In the genomic region with DNA sequence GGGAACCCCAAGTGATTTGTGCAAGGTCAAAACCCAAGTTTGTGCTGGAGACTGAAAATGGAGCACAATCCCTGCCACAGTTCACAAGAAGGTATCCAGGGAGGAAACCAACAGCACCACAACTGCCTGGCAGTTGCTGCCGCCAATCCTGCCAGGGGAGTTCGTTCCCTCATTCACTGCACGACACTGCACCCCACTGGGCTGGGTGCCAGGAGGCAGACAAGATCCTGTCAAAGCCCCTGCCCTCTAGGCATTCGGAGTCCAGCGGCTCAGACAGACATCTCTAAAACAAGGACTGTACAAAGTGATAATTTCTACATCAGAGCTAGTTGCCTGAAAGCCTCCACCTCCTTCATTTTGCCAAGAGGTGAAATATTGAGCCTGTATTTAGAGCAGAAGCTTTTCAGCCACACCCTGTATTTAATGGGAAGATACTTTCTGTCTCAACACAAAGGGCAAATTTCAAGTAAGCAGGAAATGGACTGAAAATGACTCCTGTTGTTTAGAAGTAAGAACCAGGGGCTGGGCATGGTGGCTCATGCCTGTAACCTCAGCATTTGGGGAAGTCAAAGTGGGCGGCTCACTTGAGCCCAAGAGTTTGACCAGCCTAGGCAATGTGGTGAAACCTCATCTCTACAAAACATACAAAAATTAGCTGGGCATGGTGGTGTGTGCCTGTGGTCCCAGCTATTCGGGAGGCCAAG, we compare ENCODE assay signal across 15 cellular contexts.
A peak's percentile ranks its signal among the peaks of the same experiment; 100 is the strongest.
DNase-seq lines count a peak whose midpoint lies in the region; ATAC-seq lines count a peak whose summit lies in the region.
"Had no signal": no experiment of that assay in that cellular context is flagged by ENCODE, and none has a peak within 500 bp of the region (broad histone marks: within the 10 kb centered on the region; RNA-seq: fewer than 3 reads in every experiment).

No MANE protein-coding gene starts in this region.

- no peaks in the 10 kb centered on the region for H3K4me1 Mint-ChIP-seq in activated T-cell treated with anti-CD3 and anti-CD28 coated beads, Interleukin-2, amount 50 U/mL, for 4 hours (ENCODE audit: low read depth)

- no peak for ATAC-seq in activated T-cell treated with anti-CD3 and anti-CD28 coated beads, Interleukin-2, amount 50 U/mL, for 4 hours
- ATAC-seq in GM19035 (IDR thresholded peaks at IDR 0.05; ENCODE audit: unreplicated experiment) = no peak

- no peak overlapping the region for H3K4me3 Mint-ChIP-seq in activated T-cell treated with anti-CD3 and anti-CD28 coated beads, Interleukin-2, amount 50 U/mL, for 4 hours
- H3K4me3 Mint-ChIP-seq: activated naive CD4-positive, alpha-beta T cell treated with anti-CD3 and anti-CD28 coated beads for 36 hours had no signal

- H3K9me3 Mint-ChIP-seq in activated T-cell treated with anti-CD3 and anti-CD28 coated beads, Interleukin-2, amount 50 U/mL, for 4 hours = no peaks in the 10 kb centered on the region
- H3K9me3 Mint-ChIP-seq: activated naive CD4-positive, alpha-beta T cell treated with anti-CD3 and anti-CD28 coated beads for 36 hours had no signal

- H3K27me3 Mint-ChIP-seq in activated T-cell treated with anti-CD3 and anti-CD28 coated beads, Interleukin-2, amount 50 U/mL, for 4 hours (ENCODE audit: low read depth) = peaks cover 7% of the 10 kb centered on the region

- DNase-seq in COR-L47 (lab: John Stamatoyannopoulos, UW) (peak; percentile 35), NCI-H1105 treated with DMSO at 0.1 percent for 48 hours (lab: John Stamatoyannopoulos, UW) (peak; percentile 60), SKM-1 treated with dmso at 0.1 percent for 144 hours (lab: John Stamatoyannopoulos, UW; ENCODE audit: unreplicated experiment) (peak; percentile 18), myocyte (ENCODE audit: low read depth) (peak; percentile 45), middle frontal gyrus (ENCODE audit: extremely low spot score, low spot score) (no peak)
- no peak for DNase-seq in activated T-cell treated with anti-CD3 and anti-CD28 coated beads, Interleukin-2, amount 50 U/mL, for 4 hours
- DNase-seq: activated CD4-positive, alpha-beta T cell treated with anti-CD3 and anti-CD28 coated beads for 1 hour; activated CD8-positive, alpha-beta memory T cell treated with anti-CD3 and anti-CD28 coated beads, Interleukin-2, amount 50 U/mL, for 48 hours; activated naive CD4-positive, alpha-beta T cell treated with anti-CD3 and anti-CD28 coated beads for 36 hours; cortex of kidney; erythroblast; Kasumi-1; NCI-H1930; NCI-H82 had no signal

- H3K36me3 Mint-ChIP-seq in activated T-cell treated with anti-CD3 and anti-CD28 coated beads, Interleukin-2, amount 50 U/mL, for 4 hours (ENCODE audit: insufficient read depth) = no peaks in the 10 kb centered on the region

Comparison
In these comparisons a context has a peak if more than half of its experiments do, and no peak if none do; other contexts are left out.
1. DNase-seq: peak in COR-L47 (single experiment), NCI-H1105 treated with DMSO at 0.1 percent for 48 hours (single experiment), SKM-1 treated with dmso at 0.1 percent for 144 hours (single experiment) and myocyte (single experiment); none in activated T-cell treated with anti-CD3 and anti-CD28 coated beads, Interleukin-2, amount 50 U/mL, for 4 hours (single experiment) and middle frontal gyrus (single experiment).